1 cellular context compared by ENCODE assay signal in genomic region chr11:78941226-78941851, GRCh38.
TF ChIP-seq lines count a peak whose summit lies in the region.

No MANE protein-coding gene starts in this region.

TF ChIP-seq in GM23338, 12 proteins besides CTCF, POLR2A, EP300 and RAD21 (continued from another document):
- TF ChIP-seq, protein P1, sequence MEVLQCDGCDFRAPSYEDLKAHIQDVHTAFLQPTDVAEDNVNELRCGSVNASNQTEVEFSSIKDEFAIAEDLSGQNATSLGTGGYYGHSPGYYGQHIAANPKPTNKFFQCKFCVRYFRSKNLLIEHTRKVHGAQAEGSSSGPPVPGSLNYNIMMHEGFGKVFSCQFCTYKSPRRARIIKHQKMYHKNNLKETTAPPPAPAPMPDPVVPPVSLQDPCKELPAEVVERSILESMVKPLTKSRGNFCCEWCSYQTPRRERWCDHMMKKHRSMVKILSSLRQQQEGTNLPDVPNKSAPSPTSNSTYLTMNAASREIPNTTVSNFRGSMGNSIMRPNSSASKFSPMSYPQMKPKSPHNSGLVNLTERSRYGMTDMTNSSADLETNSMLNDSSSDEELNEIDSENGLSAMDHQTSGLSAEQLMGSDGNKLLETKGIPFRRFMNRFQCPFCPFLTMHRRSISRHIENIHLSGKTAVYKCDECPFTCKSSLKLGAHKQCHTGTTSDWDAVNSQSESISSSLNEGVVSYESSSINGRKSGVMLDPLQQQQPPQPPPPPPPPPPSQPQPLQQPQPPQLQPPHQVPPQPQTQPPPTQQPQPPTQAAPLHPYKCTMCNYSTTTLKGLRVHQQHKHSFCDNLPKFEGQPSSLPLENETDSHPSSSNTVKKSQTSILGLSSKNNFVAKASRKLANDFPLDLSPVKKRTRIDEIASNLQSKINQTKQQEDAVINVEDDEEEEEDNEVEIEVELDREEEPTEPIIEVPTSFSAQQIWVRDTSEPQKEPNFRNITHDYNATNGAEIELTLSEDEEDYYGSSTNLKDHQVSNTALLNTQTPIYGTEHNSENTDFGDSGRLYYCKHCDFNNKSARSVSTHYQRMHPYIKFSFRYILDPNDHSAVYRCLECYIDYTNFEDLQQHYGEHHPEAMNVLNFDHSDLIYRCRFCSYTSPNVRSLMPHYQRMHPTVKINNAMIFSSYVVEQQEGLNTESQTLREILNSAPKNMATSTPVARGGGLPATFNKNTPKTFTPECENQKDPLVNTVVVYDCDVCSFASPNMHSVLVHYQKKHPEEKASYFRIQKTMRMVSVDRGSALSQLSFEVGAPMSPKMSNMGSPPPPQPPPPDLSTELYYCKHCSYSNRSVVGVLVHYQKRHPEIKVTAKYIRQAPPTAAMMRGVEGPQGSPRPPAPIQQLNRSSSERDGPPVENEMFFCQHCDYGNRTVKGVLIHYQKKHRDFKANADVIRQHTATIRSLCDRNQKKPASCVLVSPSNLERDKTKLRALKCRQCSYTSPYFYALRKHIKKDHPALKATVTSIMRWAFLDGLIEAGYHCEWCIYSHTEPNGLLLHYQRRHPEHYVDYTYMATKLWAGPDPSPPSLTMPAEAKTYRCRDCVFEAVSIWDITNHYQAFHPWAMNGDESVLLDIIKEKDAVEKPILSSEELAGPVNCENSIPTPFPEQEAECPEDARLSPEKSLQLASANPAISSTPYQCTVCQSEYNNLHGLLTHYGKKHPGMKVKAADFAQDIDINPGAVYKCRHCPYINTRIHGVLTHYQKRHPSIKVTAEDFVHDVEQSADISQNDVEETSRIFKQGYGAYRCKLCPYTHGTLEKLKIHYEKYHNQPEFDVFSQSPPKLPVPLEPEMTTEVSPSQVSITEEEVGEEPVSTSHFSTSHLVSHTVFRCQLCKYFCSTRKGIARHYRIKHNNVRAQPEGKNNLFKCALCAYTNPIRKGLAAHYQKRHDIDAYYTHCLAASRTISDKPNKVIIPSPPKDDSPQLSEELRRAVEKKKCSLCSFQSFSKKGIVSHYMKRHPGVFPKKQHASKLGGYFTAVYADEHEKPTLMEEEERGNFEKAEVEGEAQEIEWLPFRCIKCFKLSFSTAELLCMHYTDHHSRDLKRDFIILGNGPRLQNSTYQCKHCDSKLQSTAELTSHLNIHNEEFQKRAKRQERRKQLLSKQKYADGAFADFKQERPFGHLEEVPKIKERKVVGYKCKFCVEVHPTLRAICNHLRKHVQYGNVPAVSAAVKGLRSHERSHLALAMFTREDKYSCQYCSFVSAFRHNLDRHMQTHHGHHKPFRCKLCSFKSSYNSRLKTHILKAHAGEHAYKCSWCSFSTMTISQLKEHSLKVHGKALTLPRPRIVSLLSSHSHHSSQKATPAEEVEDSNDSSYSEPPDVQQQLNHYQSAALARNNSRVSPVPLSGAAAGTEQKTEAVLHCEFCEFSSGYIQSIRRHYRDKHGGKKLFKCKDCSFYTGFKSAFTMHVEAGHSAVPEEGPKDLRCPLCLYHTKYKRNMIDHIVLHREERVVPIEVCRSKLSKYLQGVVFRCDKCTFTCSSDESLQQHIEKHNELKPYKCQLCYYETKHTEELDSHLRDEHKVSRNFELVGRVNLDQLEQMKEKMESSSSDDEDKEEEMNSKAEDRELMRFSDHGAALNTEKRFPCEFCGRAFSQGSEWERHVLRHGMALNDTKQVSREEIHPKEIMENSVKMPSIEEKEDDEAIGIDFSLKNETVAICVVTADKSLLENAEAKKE (CRISPR knock-in tag; IDR thresholded peaks at IDR 0.05), result no peak
